In the genomic region with DNA sequence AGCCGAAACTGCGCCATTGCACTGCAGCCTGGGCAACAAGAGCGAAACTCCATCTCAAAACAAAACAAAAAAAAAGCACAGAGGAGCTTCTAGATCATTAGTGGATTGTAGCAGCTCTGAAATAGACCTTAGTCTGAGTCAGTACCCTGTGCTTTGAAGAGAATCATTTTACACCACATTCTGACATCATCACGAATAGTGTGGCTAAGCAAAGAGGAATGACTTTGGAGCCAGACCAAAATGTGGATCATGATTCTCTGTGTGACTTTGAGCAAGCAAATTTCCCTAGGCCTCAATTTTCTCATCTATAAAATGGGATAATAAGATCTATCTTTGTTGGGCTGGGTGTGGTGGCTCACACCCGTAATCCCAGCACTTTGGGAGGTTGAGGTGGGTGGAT, we compare ENCODE assay signal across 22 cellular contexts.
"Had no signal": no experiment of that assay in that cellular context is flagged by ENCODE, and none has a peak within 500 bp of the region (broad histone marks: within the 10 kb centered on the region; RNA-seq: fewer than 3 reads in every experiment).

No MANE protein-coding gene starts in this region.

- DNase-seq: activated CD4-positive, alpha-beta memory T cell treated with anti-CD3 and anti-CD28 coated beads for 36 hours; activated CD4-positive, alpha-beta T cell treated with anti-CD3 and anti-CD28 coated beads for 48 hours; activated naive CD4-positive, alpha-beta T cell treated with Interleukin-2 at 50 U/mL for 16 hours; activated naive CD8-positive, alpha-beta T cell treated with anti-CD3 and anti-CD28 coated beads for 36 hours; activated T-cell treated with anti-CD3 and anti-CD28 coated beads, Interleukin-2, amount 50 U/mL, for 48 hours; brain microvascular endothelial cell; central memory CD4-positive, alpha-beta T cell; dermis blood vessel endothelial cell; effector CD8-positive, alpha-beta T cell; erythroblast; head of caudate nucleus; hypothalamus; left ventricle myocardium superior; mammary epithelial cell; natural killer cell; stimulated activated CD4-positive, alpha-beta T cell treated with anti-CD3 and anti-CD28 coated beads, Interleukin-12 subunit alpha, Interleukin-12 subunit beta, amount 100 ng/mL, for 4 hours; stimulated activated CD4-positive, alpha-beta T cell treated with anti-CD3 and anti-CD28 coated beads, Interleukin-4, amount 100 ng/mL, for 4 hours; stimulated activated naive CD8-positive, alpha-beta T cell treated with anti-CD3 and anti-CD28 coated beads, Interleukin-15, Interleukin-2, amounts not matched to agents 100 U/mL and 50 U/mL, for 24 hours; substantia nigra; tibial artery; uterus had no signal

- H3K27me3 ChIP-seq: brain microvascular endothelial cell, gastroesophageal sphincter, tibial artery, uterus had no signal

- H3K4me3 ChIP-seq: gastroesophageal sphincter, tibial artery, uterus had no signal

- H3K36me3 ChIP-seq: brain microvascular endothelial cell, gastroesophageal sphincter, tibial artery, uterus had no signal

- H3K9me3 ChIP-seq: tibial artery, uterus had no signal

- ATAC-seq: gastroesophageal sphincter; left ventricle myocardium superior; natural killer cell; stimulated activated naive CD8-positive, alpha-beta T cell treated with anti-CD3 and anti-CD28 coated beads, Interleukin-15, Interleukin-2, amounts not matched to agents 100 U/mL and 50 U/mL, for 24 hours had no signal

- H3K27ac ChIP-seq: brain microvascular endothelial cell, gastroesophageal sphincter, tibial artery, uterus had no signal

- H3K4me1 ChIP-seq: gastroesophageal sphincter, tibial artery, uterus had no signal
